ENCODE assay signal across 8 cellular contexts in the genomic region with DNA sequence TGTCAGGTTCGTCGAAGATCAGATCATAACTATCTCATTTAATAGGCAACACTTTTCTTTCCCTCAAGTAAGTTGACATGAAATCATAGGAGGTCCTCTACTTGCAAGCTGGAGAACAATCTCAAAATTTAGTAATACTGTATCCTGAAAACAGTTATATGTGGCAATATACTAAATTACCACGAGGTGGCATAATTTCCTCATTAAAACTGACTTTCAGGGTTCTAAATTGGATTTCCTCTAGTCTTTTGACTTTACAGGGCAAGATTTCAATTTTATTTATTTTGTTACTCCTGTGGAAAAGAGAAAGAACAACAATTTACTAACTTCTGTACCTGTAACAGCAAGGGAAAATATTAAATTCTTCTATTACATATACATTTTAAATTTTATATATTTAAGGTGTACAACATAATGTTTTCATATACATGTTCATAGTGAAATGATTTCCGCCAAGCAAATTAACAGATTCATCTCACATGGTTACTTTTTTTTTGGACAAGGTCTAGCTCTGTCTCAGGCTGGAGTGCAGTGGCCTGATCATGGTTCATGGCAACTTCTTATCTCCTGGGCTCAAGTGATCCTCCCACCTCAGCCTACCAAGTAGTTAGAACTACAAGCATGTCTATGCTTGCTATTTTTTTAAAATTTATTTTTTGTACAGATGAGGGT. TPM values are rescaled to one million over a fixed set of nuclear protein-coding genes. Genes with fewer than 3 reads are reported as not detected.
A peak's percentile ranks its signal among the peaks of the same experiment; 100 is the strongest.
DNase-seq lines count a peak whose midpoint lies in the region; ATAC-seq and TF ChIP-seq lines count a peak whose summit lies in the region.

No MANE protein-coding gene starts in this region.

- ATAC-seq in heart left ventricle (no peak), left cardiac atrium (no peak), lower lobe of right lung (no peak), GM21717 (IDR thresholded peaks at IDR 0.05; ENCODE audit: unreplicated experiment) (no peak), GM18517 (IDR thresholded peaks at IDR 0.05; ENCODE audit: unreplicated experiment) (no peak), GM21526 (IDR thresholded peaks at IDR 0.05; ENCODE audit: low FRiP score, unreplicated experiment) (no peak)

- H3K36me3 ChIP-seq in heart left ventricle: no peaks in the 10 kb centered on the region
- no peaks in the 10 kb centered on the region for H3K36me3 ChIP-seq in lower lobe of right lung

- H3K4me3 ChIP-seq in heart left ventricle (no peak overlapping the region), lower lobe of right lung (no peak overlapping the region)

- no peak for TF ChIP-seq POLR2A in heart left ventricle (IDR thresholded peaks at IDR 0.05)

- H3K9me3 ChIP-seq in heart left ventricle (peaks cover 0 to 18% (median 0%) of the 10 kb centered on the region in 12 donors), lower lobe of right lung (peaks cover 5% of the 10 kb centered on the region)

- intact Hi-C loops in heart left ventricle (cut with DNase I) (no loop called here), left cardiac atrium (cut with DNase I) (no loop called here), lower lobe of right lung (cut with DNase I) (no loop called here)

- H3K4me1 ChIP-seq in heart left ventricle (no peaks in the 10 kb centered on the region), lower lobe of right lung (no peaks in the 10 kb centered on the region)

- TF ChIP-seq CTCF in heart left ventricle (IDR thresholded peaks at IDR 0.05) (peak; percentile 41 to 64 (median 50)), lower lobe of right lung (IDR thresholded peaks at IDR 0.05) (peak; percentile 52)

- 20 to 25% (median 24%) methylated on average over 4 of the region's 4 CpGs for WGBS in heart left ventricle, 4 donors

- H3K27me3 ChIP-seq in heart left ventricle (no peaks in the 10 kb centered on the region), lower lobe of right lung (ENCODE audit: low read depth) (no peaks in the 10 kb centered on the region)

- H3K27ac ChIP-seq in heart left ventricle (no peak overlapping the region), lower lobe of right lung (no peak overlapping the region)

- DNase-seq in heart left ventricle (no peak), left cardiac atrium (no peak), MV-4-11 (lab: John Stamatoyannopoulos, UW) (peak; percentile 17), astrocyte of the hippocampus (ENCODE audit: low read depth, low spot score) (peak; percentile 43), lower lobe of right lung (no peak)

RNA-seq across cellular contexts. Expression of gene CYP2C18, which starts 53.4 kb away (rescaled TPM):
- total RNA-seq in heart left ventricle: not detected
- under 1 TPM; 0.03 to 0.11 TPM for polyA plus RNA-seq in heart left ventricle
- under 1 TPM in 1 of 2 donors, not detected in 1; 0.15 TPM for total RNA-seq in left cardiac atrium
- total RNA-seq in lower lobe of right lung: 0.65 TPM

Comparison
In these comparisons a context has a peak if more than half of its experiments do, and no peak if none do; other contexts are left out.
1. DNase-seq: peak in MV-4-11 (single experiment) and astrocyte of the hippocampus (single experiment); none in heart left ventricle (0 of 5), left cardiac atrium (single experiment) and lower lobe of right lung (single experiment).